Comparison of ENCODE assay signal across 16 cellular contexts in the genomic region with DNA sequence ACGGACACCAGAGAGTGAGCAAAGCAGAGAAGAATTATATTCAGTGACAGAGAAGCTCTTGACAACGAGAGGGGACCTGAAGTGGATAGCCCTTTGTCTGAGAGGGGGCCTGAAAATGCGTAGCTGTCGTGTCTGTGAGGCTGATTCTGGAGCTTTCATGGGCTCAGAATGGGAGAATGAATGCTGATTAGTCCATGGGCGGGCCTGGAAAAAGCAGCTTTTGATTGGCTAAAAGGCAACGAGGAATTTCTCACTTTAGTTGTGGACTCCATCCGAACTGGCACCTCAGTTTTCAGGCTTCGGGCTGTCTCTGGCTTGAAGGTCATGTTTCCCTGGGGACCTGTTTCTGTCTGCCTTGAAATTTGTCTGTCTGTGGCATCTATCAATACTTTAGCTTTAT.
"Had no signal": no experiment of that assay in that cellular context is flagged by ENCODE, and none has a peak within 500 bp of the region (broad histone marks: within the 10 kb centered on the region; RNA-seq: fewer than 3 reads in every experiment).

No MANE protein-coding gene starts in this region.

- H3K27me3 ChIP-seq: esophagus squamous epithelium, foreskin keratinocyte, right atrium auricular region, stomach, transverse colon had no signal

- H3K9me3 ChIP-seq: esophagus squamous epithelium, left ventricle myocardium inferior, lower lobe of right lung, right atrium auricular region, thoracic aorta, transverse colon had no signal

- H3K4me1 ChIP-seq: esophagus squamous epithelium, left ventricle myocardium inferior, lower lobe of right lung, right atrium auricular region, stomach, transverse colon had no signal

- ATAC-seq: effector memory CD8-positive, alpha-beta T cell; foreskin keratinocyte; lower lobe of right lung; natural killer cell treated with Interleukin-12 subunit alpha and Interleukin-12 subunit beta and Interleukin-15 and Interleukin-18, amount 100 ng/mL, for 72 hours had no signal

- H3K36me3 ChIP-seq: esophagus squamous epithelium, left ventricle myocardium inferior, lower lobe of right lung, right atrium auricular region, stomach, thoracic aorta, transverse colon had no signal

- DNase-seq: effector memory CD8-positive, alpha-beta T cell; esophagus squamous epithelium; foreskin keratinocyte; immature natural killer cell; left ventricle myocardium inferior; lower lobe of right lung; midbrain; small intestine; stimulated activated CD4-positive, alpha-beta T cell treated with anti-CD3 and anti-CD28 coated beads, Interleukin-12 subunit alpha, Interleukin-12 subunit beta, amount 100 ng/mL, for 4 hours; stimulated activated naive CD4-positive, alpha-beta T cell; stomach; substantia nigra; transverse colon had no signal

- H3K27ac ChIP-seq: esophagus squamous epithelium, foreskin keratinocyte, left ventricle myocardium inferior, lower lobe of right lung, right atrium auricular region, stomach, thoracic aorta, transverse colon had no signal

- H3K4me3 ChIP-seq: esophagus squamous epithelium, left ventricle myocardium inferior, lower lobe of right lung, right atrium auricular region, stomach, thoracic aorta, transverse colon had no signal
